Comparison of ENCODE assay signal across 22 cellular contexts in genomic region chr6:3683331-3683730, GRCh38.
"Had no signal": no experiment of that assay in that cellular context is flagged by ENCODE, and none has a peak within 500 bp of the region (broad histone marks: within the 10 kb centered on the region; RNA-seq: fewer than 3 reads in every experiment).

No MANE protein-coding gene starts in this region.

- FAIRE-seq: HepG2 had no signal

- DNase-seq: IMR-90, Karpas-422, KG1, MG63, NCI-H1092 treated with DMSO at 0.1 percent for 48 hours, NCI-H1436, NCI-H1694 treated with DMSO at 0.1 percent for 48 hours, NCI-H2029, NCI-H2081 treated with DMSO at 0.1 percent for 48 hours, NCI-H2171, NCI-H226, NCI-H446, NCI-H510A, NCI-H524 treated with DMSO at 0.1 percent for 48 hours, PC-9, Peyer's patch, Right ventricle myocardium superior, RPMI8226, SIG-M5 had no signal

- H3K27ac ChIP-seq: PC-9, Peyer's patch, SJSA1, SK-N-MC had no signal

- H3K27me3 ChIP-seq: MG63, Peyer's patch, SJSA1 had no signal

- H3K9me3 ChIP-seq: MG63 had no signal

- H2AFZ ChIP-seq: PC-9 had no signal

- H3K4me3 ChIP-seq: MG63, PC-9, Peyer's patch, SJSA1, SK-N-MC had no signal

- H3K4me2 ChIP-seq: PC-9 had no signal

- H3K4me1 ChIP-seq: Peyer's patch, SJSA1 had no signal

- ATAC-seq: HepG2 had no signal

- H3K36me3 ChIP-seq: MG63, Peyer's patch, SJSA1 had no signal
